ENCODE assay signal across 1 cellular context in the genomic region with DNA sequence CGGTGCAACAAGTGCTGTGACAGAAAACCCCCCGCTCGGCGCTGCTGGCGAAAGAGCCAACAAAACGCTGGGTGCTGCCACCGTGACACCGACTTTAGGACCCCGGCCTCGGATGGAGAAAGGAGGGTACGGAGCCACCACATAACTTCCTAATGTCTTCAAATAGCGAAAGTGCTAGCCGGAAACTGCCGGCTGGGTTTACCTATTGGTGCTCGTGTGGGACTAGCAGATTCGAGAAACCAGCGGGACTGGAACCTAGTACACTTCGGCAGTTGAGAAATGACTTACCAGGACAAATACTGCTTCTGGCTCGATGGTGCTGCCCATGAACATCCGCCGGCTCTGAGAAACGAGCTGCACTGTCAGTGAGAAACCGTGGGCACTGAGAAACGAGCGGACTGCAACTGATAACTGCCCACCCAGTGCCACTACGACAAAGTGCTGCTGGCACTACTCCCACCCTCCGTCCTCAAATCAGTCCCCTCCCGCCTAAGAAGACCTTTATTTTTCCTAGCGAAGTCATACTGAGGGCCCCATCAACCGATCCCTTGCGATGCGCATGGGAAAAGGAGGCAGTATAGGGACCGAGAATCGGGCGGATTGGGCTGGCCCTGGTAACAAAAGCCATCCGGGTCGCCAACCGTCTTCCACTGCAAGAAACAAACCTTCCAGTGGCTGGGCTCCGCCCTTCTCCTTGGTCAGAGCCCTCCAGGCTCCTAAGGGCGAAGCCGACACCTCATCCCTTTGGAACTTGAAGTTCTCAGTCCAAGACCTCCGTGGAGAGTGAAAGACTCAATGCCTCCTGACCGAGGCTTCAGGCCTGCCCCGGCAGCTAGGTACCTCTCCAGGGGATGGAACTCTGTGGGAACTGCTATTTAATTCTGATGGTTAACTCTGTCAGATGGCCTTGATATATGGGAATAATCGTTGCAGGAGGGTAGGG.
TF ChIP-seq lines count a peak whose summit lies in the region.

No MANE protein-coding gene starts in this region.

TF ChIP-seq in HepG2, 621 proteins besides CTCF, POLR2A, EP300 and RAD21 (continued from another document and continues in another):
- TF ChIP-seq, protein P1, sequence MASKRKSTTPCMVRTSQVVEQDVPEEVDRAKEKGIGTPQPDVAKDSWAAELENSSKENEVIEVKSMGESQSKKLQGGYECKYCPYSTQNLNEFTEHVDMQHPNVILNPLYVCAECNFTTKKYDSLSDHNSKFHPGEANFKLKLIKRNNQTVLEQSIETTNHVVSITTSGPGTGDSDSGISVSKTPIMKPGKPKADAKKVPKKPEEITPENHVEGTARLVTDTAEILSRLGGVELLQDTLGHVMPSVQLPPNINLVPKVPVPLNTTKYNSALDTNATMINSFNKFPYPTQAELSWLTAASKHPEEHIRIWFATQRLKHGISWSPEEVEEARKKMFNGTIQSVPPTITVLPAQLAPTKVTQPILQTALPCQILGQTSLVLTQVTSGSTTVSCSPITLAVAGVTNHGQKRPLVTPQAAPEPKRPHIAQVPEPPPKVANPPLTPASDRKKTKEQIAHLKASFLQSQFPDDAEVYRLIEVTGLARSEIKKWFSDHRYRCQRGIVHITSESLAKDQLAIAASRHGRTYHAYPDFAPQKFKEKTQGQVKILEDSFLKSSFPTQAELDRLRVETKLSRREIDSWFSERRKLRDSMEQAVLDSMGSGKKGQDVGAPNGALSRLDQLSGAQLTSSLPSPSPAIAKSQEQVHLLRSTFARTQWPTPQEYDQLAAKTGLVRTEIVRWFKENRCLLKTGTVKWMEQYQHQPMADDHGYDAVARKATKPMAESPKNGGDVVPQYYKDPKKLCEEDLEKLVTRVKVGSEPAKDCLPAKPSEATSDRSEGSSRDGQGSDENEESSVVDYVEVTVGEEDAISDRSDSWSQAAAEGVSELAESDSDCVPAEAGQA (IDR thresholded peaks at IDR 0.05; ENCODE audit: low read depth): 0 out of 2 replicates have a peak, but pooled peaks have one; percentile 63
- TF ChIP-seq, protein P1 (CRISPR knock-in tag; IDR thresholded peaks at IDR 0.05; ENCODE audit: borderline replicate concordance): peak; percentile 5; the same call in 1 of the 2 replicates
- TF ChIP-seq CHCHD3 (CRISPR knock-in tag; IDR thresholded peaks at IDR 0.05): no peak
- no peak for TF ChIP-seq ZNF747 (CRISPR knock-in tag; IDR thresholded peaks at IDR 0.05; ENCODE audit: borderline replicate concordance)
- TF ChIP-seq ZNF160 (CRISPR knock-in tag; IDR thresholded peaks at IDR 0.05): no peak; the same call in 1 of the 2 replicates
- TF ChIP-seq, protein P2, sequence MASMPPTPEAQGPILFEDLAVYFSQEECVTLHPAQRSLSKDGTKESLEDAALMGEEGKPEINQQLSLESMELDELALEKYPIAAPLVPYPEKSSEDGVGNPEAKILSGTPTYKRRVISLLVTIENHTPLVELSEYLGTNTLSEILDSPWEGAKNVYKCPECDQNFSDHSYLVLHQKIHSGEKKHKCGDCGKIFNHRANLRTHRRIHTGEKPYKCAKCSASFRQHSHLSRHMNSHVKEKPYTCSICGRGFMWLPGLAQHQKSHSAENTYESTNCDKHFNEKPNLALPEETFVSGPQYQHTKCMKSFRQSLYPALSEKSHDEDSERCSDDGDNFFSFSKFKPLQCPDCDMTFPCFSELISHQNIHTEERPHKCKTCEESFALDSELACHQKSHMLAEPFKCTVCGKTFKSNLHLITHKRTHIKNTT (CRISPR knock-in tag; IDR thresholded peaks at IDR 0.05): no peak
- no peak for TF ChIP-seq NR2F6 (IDR thresholded peaks at IDR 0.05)
- TF ChIP-seq NR2F6 (CRISPR knock-in tag; IDR thresholded peaks at IDR 0.05): 0 out of 2 replicates have a peak, but pooled peaks have one; percentile 42
- TF ChIP-seq GATAD1 (CRISPR knock-in tag; IDR thresholded peaks at IDR 0.05): peak; percentile 96
- TF ChIP-seq FOXK1 (CRISPR knock-in tag; IDR thresholded peaks at IDR 0.05; ENCODE audit: borderline replicate concordance, low read depth): peak; percentile 72; the same call in 1 of the 2 replicates
- TF ChIP-seq PRMT3 (CRISPR knock-in tag; IDR thresholded peaks at IDR 0.05; ENCODE audit: borderline replicate concordance, low read depth): no peak
- no peak for TF ChIP-seq ZNF383 (CRISPR knock-in tag; IDR thresholded peaks at IDR 0.05; ENCODE audit: borderline replicate concordance)
- TF ChIP-seq RFXAP (CRISPR knock-in tag; IDR thresholded peaks at IDR 0.05; ENCODE audit: borderline replicate concordance): peak; percentile 48; the same call in 1 of the 2 replicates
- TF ChIP-seq, protein P3, sequence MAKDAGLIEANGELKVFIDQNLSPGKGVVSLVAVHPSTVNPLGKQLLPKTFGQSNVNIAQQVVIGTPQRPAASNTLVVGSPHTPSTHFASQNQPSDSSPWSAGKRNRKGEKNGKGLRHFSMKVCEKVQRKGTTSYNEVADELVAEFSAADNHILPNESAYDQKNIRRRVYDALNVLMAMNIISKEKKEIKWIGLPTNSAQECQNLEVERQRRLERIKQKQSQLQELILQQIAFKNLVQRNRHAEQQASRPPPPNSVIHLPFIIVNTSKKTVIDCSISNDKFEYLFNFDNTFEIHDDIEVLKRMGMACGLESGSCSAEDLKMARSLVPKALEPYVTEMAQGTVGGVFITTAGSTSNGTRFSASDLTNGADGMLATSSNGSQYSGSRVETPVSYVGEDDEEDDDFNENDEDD (CRISPR knock-in tag; IDR thresholded peaks at IDR 0.05; ENCODE audit: borderline replicate concordance): peak; percentile 49; the same call in 1 of the 2 replicates
- TF ChIP-seq, protein P4, sequence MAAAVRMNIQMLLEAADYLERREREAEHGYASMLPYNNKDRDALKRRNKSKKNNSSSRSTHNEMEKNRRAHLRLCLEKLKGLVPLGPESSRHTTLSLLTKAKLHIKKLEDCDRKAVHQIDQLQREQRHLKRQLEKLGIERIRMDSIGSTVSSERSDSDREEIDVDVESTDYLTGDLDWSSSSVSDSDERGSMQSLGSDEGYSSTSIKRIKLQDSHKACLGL (CRISPR knock-in tag; IDR thresholded peaks at IDR 0.05): no peak
- no peak for TF ChIP-seq MED8 (CRISPR knock-in tag; IDR thresholded peaks at IDR 0.05; ENCODE audit: insufficient replicate concordance)
- TF ChIP-seq ZNF34 (CRISPR knock-in tag; IDR thresholded peaks at IDR 0.05; ENCODE audit: borderline replicate concordance): peak; percentile 43; the same call in 1 of the 2 replicates
- TF ChIP-seq, protein P5, sequence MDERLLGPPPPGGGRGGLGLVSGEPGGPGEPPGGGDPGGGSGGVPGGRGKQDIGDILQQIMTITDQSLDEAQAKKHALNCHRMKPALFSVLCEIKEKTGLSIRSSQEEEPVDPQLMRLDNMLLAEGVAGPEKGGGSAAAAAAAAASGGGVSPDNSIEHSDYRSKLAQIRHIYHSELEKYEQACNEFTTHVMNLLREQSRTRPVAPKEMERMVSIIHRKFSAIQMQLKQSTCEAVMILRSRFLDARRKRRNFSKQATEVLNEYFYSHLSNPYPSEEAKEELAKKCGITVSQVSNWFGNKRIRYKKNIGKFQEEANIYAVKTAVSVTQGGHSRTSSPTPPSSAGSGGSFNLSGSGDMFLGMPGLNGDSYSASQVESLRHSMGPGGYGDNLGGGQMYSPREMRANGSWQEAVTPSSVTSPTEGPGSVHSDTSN (CRISPR knock-in tag; IDR thresholded peaks at IDR 0.05): no peak
- TF ChIP-seq HMG20B (CRISPR knock-in tag; conservative IDR thresholded peaks at IDR 0.05): 0 out of 2 replicates have a peak, but pooled peaks have one; percentile 16
- TF ChIP-seq ZNF274 (CRISPR knock-in tag; IDR thresholded peaks at IDR 0.05): no peak
- TF ChIP-seq, protein P6, sequence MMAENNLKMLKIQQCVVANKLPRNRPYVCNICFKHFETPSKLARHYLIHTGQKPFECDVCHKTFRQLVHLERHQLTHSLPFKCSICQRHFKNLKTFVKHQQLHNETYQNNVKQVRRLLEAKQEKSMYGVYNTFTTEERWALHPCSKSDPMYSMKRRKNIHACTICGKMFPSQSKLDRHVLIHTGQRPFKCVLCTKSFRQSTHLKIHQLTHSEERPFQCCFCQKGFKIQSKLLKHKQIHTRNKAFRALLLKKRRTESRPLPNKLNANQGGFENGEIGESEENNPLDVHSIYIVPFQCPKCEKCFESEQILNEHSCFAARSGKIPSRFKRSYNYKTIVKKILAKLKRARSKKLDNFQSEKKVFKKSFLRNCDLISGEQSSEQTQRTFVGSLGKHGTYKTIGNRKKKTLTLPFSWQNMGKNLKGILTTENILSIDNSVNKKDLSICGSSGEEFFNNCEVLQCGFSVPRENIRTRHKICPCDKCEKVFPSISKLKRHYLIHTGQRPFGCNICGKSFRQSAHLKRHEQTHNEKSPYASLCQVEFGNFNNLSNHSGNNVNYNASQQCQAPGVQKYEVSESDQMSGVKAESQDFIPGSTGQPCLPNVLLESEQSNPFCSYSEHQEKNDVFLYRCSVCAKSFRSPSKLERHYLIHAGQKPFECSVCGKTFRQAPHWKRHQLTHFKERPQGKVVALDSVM (CRISPR knock-in tag; IDR thresholded peaks at IDR 0.05): no peak
- TF ChIP-seq PCBP1 (IDR thresholded peaks at IDR 0.05; ENCODE audit: borderline replicate concordance, low read depth, low read length): no peak; the same call in 1 of the 2 replicates
- TF ChIP-seq ELF1 (CRISPR knock-in tag; IDR thresholded peaks at IDR 0.05): peak; percentile 79
- 0 out of 2 replicates have a peak, but pooled peaks have one; percentile 19 for TF ChIP-seq RFXANK (CRISPR knock-in tag; IDR thresholded peaks at IDR 0.05)
- TF ChIP-seq ZNF296 (CRISPR knock-in tag; conservative IDR thresholded peaks at IDR 0.05): no peak
- TF ChIP-seq, protein P7, sequence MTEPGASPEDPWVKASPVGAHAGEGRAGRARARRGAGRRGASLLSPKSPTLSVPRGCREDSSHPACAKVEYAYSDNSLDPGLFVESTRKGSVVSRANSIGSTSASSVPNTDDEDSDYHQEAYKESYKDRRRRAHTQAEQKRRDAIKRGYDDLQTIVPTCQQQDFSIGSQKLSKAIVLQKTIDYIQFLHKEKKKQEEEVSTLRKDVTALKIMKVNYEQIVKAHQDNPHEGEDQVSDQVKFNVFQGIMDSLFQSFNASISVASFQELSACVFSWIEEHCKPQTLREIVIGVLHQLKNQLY (CRISPR knock-in tag; IDR thresholded peaks at IDR 0.05): peak; percentile 36; the same call in 1 of the 2 replicates
- no peak for TF ChIP-seq ZSCAN29 (CRISPR knock-in tag; conservative IDR thresholded peaks at IDR 0.05)
- no peak for TF ChIP-seq PHF5A (CRISPR knock-in tag; IDR thresholded peaks at IDR 0.05; ENCODE audit: low read depth, unreplicated experiment)
- peak; percentile 61 for TF ChIP-seq POLR2G (IDR thresholded peaks at IDR 0.05; ENCODE audit: low read depth, low read length)
- TF ChIP-seq GZF1 (CRISPR knock-in tag; IDR thresholded peaks at IDR 0.05): no peak
- TF ChIP-seq, protein P8, sequence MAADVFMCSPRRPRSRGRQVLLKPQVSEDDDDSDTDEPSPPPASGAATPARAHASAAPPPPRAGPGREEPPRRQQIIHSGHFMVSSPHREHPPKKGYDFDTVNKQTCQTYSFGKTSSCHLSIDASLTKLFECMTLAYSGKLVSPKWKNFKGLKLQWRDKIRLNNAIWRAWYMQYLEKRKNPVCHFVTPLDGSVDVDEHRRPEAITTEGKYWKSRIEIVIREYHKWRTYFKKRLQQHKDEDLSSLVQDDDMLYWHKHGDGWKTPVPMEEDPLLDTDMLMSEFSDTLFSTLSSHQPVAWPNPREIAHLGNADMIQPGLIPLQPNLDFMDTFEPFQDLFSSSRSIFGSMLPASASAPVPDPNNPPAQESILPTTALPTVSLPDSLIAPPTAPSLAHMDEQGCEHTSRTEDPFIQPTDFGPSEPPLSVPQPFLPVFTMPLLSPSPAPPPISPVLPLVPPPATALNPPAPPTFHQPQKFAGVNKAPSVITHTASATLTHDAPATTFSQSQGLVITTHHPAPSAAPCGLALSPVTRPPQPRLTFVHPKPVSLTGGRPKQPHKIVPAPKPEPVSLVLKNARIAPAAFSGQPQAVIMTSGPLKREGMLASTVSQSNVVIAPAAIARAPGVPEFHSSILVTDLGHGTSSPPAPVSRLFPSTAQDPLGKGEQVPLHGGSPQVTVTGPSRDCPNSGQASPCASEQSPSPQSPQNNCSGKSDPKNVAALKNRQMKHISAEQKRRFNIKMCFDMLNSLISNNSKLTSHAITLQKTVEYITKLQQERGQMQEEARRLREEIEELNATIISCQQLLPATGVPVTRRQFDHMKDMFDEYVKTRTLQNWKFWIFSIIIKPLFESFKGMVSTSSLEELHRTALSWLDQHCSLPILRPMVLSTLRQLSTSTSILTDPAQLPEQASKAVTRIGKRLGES (CRISPR knock-in tag; IDR thresholded peaks at IDR 0.05; ENCODE audit: borderline replicate concordance): no peak
- TF ChIP-seq GATAD2A (CRISPR knock-in tag; IDR thresholded peaks at IDR 0.05): peak; percentile 45; the same call in 1 of the 2 replicates
- no peak for TF ChIP-seq SYNCRIP (IDR thresholded peaks at IDR 0.05; ENCODE audit: insufficient read depth, low read depth, low read length)
- TF ChIP-seq SMAD3 (CRISPR knock-in tag; IDR thresholded peaks at IDR 0.05): peak; percentile 78
- TF ChIP-seq ZNF136 (CRISPR knock-in tag; IDR thresholded peaks at IDR 0.05; ENCODE audit: low read depth): no peak
- TF ChIP-seq ADNP (CRISPR knock-in tag; IDR thresholded peaks at IDR 0.05): no peak
- TF ChIP-seq ZNF263 (CRISPR knock-in tag; IDR thresholded peaks at IDR 0.05): no peak
- no peak for TF ChIP-seq YY1 (IDR thresholded peaks at IDR 0.05; ENCODE audit: insufficient read depth, insufficient replicate concordance, low read depth, low read length)
